23 cellular contexts compared by ENCODE assay signal in genomic region chr17:74148446-74148845, GRCh38.
"Had no signal": no experiment of that assay in that cellular context is flagged by ENCODE, and none has a peak within 500 bp of the region (broad histone marks: within the 10 kb centered on the region; RNA-seq: fewer than 3 reads in every experiment).

No MANE protein-coding gene starts in this region.

- H3K4me1 Mint-ChIP-seq: activated CD4-positive, alpha-beta T cell treated with anti-CD3 and anti-CD28 coated beads, Interleukin-2, amount 10 ng/mL, durations not matched to agents 7 days and 5 days; activated naive CD8-positive, alpha-beta T cell treated with anti-CD3 and anti-CD28 coated beads, Interleukin-2, amount 50 U/mL, for 24 hours; T-helper 17 cell had no signal

- H3K27ac ChIP-seq: brain microvascular endothelial cell, cardiac muscle cell had no signal

- H3K27me3 Mint-ChIP-seq: activated CD4-positive, alpha-beta T cell treated with anti-CD3 and anti-CD28 coated beads, Interleukin-2, amount 10 ng/mL, durations not matched to agents 7 days and 5 days had no signal

- H3K4me3 ChIP-seq: cardiac muscle cell, K562 had no signal

- H3K27me3 ChIP-seq: brain microvascular endothelial cell, cardiac muscle cell had no signal

- H3K36me3 ChIP-seq: brain microvascular endothelial cell, cardiac muscle cell had no signal

- H3K27ac Mint-ChIP-seq: activated CD4-positive, alpha-beta memory T cell treated with anti-CD3 and anti-CD28 coated beads for 36 hours; activated CD4-positive, alpha-beta T cell treated with anti-CD3 and anti-CD28 coated beads, Interleukin-2, amount 10 ng/mL, durations not matched to agents 7 days and 5 days; activated naive CD8-positive, alpha-beta T cell treated with anti-CD3 and anti-CD28 coated beads, Interleukin-2, amount 50 U/mL, for 24 hours; activated T-cell treated with anti-CD3 and anti-CD28 coated beads, Interleukin-2, amount 50 U/mL, for 72 hours; activated T-helper 2 cell treated with anti-CD3 and anti-CD28 coated beads, Interferon-gamma antibody, Interleukin-2, Interleukin-4, amounts not matched to agents 10 μg/mL and 5 μg/mL and 100 μg/mL, durations not matched to agents 14 hours and 24 hours and 36 hours had no signal

- H3K4me3 Mint-ChIP-seq: activated CD4-positive, alpha-beta memory T cell treated with anti-CD3 and anti-CD28 coated beads for 36 hours; activated CD4-positive, alpha-beta T cell treated with anti-CD3 and anti-CD28 coated beads, Interleukin-2, amount 10 ng/mL, durations not matched to agents 7 days and 5 days; activated naive CD8-positive, alpha-beta T cell treated with anti-CD3 and anti-CD28 coated beads, Interleukin-2, amount 50 U/mL, for 24 hours; activated T-cell treated with anti-CD3 and anti-CD28 coated beads, Interleukin-2, amount 50 U/mL, for 72 hours; T-helper 17 cell had no signal

- DNase-seq: activated CD4-positive, alpha-beta memory T cell treated with anti-CD3 and anti-CD28 coated beads for 36 hours; activated CD4-positive, alpha-beta T cell treated with anti-CD3 and anti-CD28 coated beads, Interleukin-2, amount 10 ng/mL, durations not matched to agents 7 days and 5 days; activated CD4-positive, CD25-positive, alpha-beta regulatory T cell; activated CD8-positive, alpha-beta memory T cell treated with anti-CD3 and anti-CD28 coated beads for 24 hours; activated naive CD4-positive, alpha-beta T cell treated with anti-CD3 and anti-CD28 coated beads, Interleukin-2, amount 50 U/mL, for 16 hours; activated naive CD8-positive, alpha-beta T cell treated with anti-CD3 and anti-CD28 coated beads, Interleukin-2, amount 50 U/mL, for 24 hours; activated T-cell treated with anti-CD3 and anti-CD28 coated beads, Interleukin-2, amount 50 U/mL, for 72 hours; amniotic stem cell; brain microvascular endothelial cell; Karpas-422; NCI-H1105 treated with DMSO at 0.1 percent for 48 hours; NCI-H1436 treated with DMSO at 0.1 percent for 48 hours; NCI-H187; NCI-H2081; NCI-H446; NCI-H524; PC-3; SHP77 treated with DMSO at 0.1 percent for 48 hours; T-helper 17 cell; T-helper 9 cell had no signal
